Comparison of ENCODE assay signal across 8 cellular contexts in the genomic region with DNA sequence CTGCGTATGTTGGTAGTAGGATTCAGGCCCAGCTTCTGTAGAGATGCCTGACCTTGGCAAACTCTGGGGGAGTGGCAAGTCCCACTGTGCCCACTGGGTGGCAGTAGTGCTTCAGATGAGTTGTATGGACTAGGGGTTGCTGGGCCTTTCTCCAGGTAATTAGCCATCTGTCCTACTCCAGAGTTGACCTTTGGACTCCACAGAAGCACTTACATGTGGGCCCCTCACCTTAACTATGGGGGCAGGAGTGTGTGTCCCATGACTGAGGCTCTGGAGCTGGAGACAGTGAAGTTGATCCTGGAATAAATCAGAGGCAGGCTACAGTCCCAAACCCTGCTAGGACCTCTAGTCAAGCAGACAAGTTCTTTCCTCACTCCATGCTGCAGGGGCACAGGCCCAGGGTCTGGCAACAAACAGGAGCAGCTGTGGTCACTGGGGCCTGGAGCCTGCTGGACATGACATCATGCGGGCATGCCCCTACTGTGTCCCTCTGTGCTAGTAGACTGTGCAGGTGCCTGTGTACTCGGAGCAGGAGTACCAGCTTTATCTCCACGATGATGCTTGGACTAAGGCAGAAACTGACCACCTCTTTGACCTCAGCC. TPM values are rescaled to one million over a fixed set of nuclear protein-coding genes. Genes with fewer than 3 reads are reported as not detected.
A peak's percentile ranks its signal among the peaks of the same experiment; 100 is the strongest.
DNase-seq lines count a peak whose midpoint lies in the region; ATAC-seq, FAIRE-seq and TF ChIP-seq lines count a peak whose summit lies in the region.

No MANE protein-coding gene starts in this region.

- H3K9me3 ChIP-seq in kidney (ENCODE audit: control insufficient read depth in 1 of 2, low read length in 2 of 2): no peaks in the 10 kb centered on the region

- no peak for FAIRE-seq in kidney (lab: Jason Lieb, UNC)

- peaks cover 14 to 16% of the 10 kb centered on the region in 2 donors for H3K4me1 ChIP-seq in kidney (ENCODE audit: control insufficient read depth in 1 of 2, insufficient read depth in 1 of 2, low read depth in 1 of 2, low read length in 2 of 2)

- no peak overlapping the region for H3K9ac ChIP-seq in kidney (ENCODE audit: low read length in 2 of 2)

- H3K4me3 ChIP-seq in kidney (ENCODE audit: low read length in 2 of 2): no peak overlapping the region

- TF ChIP-seq CTCF in AG09319 (IDR thresholded peaks at IDR 0.05; ENCODE audit: low read depth, low read length) (peak; percentile 93), kidney (IDR thresholded peaks at IDR 0.05; ENCODE audit: borderline replicate concordance, extremely low read depth, insufficient read depth) (peak; percentile 92)

- no peak overlapping the region for H3K27ac ChIP-seq in caudate nucleus (ENCODE audit: low read depth, low read length)
- H3K27ac ChIP-seq in kidney (ENCODE audit: low read depth in 2 of 2, low read length in 2 of 2): no peak overlapping the region

- intact Hi-C loops in kidney (cut with DNase I): no loop called here

- peak; percentile 44 for ATAC-seq in activated CD4-positive, CD25-positive, alpha-beta regulatory T cell treated with anti-CD3 and anti-CD28 coated beads, Interleukin-2, amount 50 U/mL, for 24 hours
- no peak for ATAC-seq in GM21526 (IDR thresholded peaks at IDR 0.05; ENCODE audit: low FRiP score, unreplicated experiment)

- H3K36me3 ChIP-seq in kidney (ENCODE audit: control insufficient read depth in 1 of 2, insufficient read depth in 2 of 2, low read length in 2 of 2): peaks cover 25 to 52% of the 10 kb centered on the region in 2 donors

- DNase-seq in AG09319 (ENCODE audit: extremely low read depth, low read depth): peak; percentile 38
- peak; percentile 63 for DNase-seq in H4 (ENCODE audit: low spot score)
- peak; percentile 36 for DNase-seq in NCI-H226
- DNase-seq in caudate nucleus (lab: John Stamatoyannopoulos, UW): peak in 56 of 61 donors; percentile 18 to 90 (median 56)
- DNase-seq in kidney: peak; percentile 81
- DNase-seq in stimulated activated CD4-positive, alpha-beta T cell treated with anti-CD3 and anti-CD28 coated beads, Interleukin-1b, Interleukin-23, amount 100 ng/mL, for 48 hours: peak; percentile 75

RNA-seq across cellular contexts. Expression of gene DMAP1, which starts 4.6 kb away (rescaled TPM):
- 6.3 and 15.3 TPM in 2 replicates for total RNA-seq in H4 (2014; rRNA removed; shearing (Covaris generic))
- 43.0 TPM for total RNA-seq in kidney
- polyA plus RNA-seq in kidney (ENCODE audit: insufficient read depth, low read depth, low replicate concordance): 62.0 TPM
